Comparison of ENCODE assay signal across 1 cellular context in the genomic region with DNA sequence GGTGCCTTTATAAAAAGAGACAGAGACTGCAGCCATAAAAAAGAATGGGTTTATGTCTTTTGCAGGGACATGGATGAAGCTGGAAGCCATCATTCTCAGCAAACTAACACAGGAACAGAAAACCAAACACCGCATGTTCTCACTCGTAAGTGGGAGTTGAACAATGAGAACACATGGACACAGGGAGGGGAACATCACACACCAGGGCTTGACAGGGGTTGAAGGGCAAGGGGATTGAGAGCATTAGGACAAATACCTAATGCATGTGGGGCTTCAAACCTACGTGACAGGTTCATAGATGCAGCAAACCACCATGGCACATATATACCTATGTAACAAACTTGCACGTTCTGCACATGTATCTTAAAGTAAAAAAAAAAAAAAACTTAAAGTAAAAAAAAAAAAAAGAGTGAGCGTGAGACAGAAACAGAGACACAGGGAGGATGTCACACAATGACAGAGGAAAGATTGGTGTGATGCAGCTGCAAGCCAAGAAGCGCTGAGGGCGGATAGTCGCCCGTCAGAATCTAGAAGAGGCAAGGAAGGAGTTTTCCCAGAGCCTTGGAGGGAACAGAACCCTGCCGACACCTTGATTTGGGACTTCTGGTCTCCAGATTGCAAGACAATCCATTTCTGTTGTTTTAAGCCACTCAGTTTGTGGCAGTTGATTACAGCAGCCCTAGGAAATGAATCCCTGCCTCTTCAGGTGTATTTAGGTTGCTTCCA.
TF ChIP-seq lines count a peak whose summit lies in the region.

No MANE protein-coding gene starts in this region.

TF ChIP-seq in GM12878, 131 proteins besides CTCF, POLR2A, EP300 and RAD21:
- TF ChIP-seq, protein P1, sequence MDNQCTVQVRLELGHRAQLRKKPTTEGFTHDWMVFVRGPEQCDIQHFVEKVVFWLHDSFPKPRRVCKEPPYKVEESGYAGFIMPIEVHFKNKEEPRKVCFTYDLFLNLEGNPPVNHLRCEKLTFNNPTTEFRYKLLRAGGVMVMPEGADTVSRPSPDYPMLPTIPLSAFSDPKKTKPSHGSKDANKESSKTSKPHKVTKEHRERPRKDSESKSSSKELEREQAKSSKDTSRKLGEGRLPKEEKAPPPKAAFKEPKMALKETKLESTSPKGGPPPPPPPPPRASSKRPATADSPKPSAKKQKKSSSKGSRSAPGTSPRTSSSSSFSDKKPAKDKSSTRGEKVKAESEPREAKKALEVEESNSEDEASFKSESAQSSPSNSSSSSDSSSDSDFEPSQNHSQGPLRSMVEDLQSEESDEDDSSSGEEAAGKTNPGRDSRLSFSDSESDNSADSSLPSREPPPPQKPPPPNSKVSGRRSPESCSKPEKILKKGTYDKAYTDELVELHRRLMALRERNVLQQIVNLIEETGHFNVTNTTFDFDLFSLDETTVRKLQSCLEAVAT (IDR thresholded peaks at IDR 0.05), result 0 out of 2 replicates have a peak, but pooled peaks have one; percentile 38
- TF ChIP-seq SIX5 (IDR thresholded peaks at IDR 0.05; ENCODE audit: low read depth, low read length, severe bottlenecking), result no peak
